ENCODE assay signal across 1 cellular context in genomic region chr9:117437283-117437682, GRCh38.
TF ChIP-seq lines count a peak whose summit lies in the region.

No MANE protein-coding gene starts in this region.

TF ChIP-seq in H1, 55 proteins besides CTCF, POLR2A, EP300 and RAD21 (continued from another document):
- TF ChIP-seq SIN3A (conservative IDR thresholded peaks at IDR 0.05 in 1 of 2, IDR thresholded peaks at IDR 0.05 in 1 of 2; ENCODE audit: low read depth in 1 of 2, low read length in 2 of 2) (no peak), RBBP5 (IDR thresholded peaks at IDR 0.05; ENCODE audit: borderline replicate concordance, low read depth, low read length) (no peak), BACH1 (IDR thresholded peaks at IDR 0.05; ENCODE audit: low read length) (no peak), SRF (IDR thresholded peaks at IDR 0.05; ENCODE audit: low read depth, low read length) (no peak), BRCA1 (IDR thresholded peaks at IDR 0.05; ENCODE audit: low read depth, low read length) (no peak), GTF2F1 (IDR thresholded peaks at IDR 0.05; ENCODE audit: borderline replicate concordance, low read depth, low read length) (no peak), ATF3 (IDR thresholded peaks at IDR 0.05; ENCODE audit: insufficient read depth, low read depth, low read length) (no peak), CHD2 (IDR thresholded peaks at IDR 0.05; ENCODE audit: low read length) (no peak), CBX5 (IDR thresholded peaks at IDR 0.05; ENCODE audit: low read depth, low read length) (no peak), RXRA (IDR thresholded peaks at IDR 0.05; ENCODE audit: insufficient read depth, low read depth, low read length) (no peak), NANOG (IDR thresholded peaks at IDR 0.05; ENCODE audit: insufficient read depth, low read depth, low read length, poor library complexity, severe bottlenecking) (no peak), ZNF274 (IDR thresholded peaks at IDR 0.05; ENCODE audit: borderline replicate concordance, extremely low read depth, low read length) (no peak), SAP30 (IDR thresholded peaks at IDR 0.05; ENCODE audit: insufficient read depth, insufficient replicate concordance, low read length) (no peak)
